Comparison of ENCODE assay signal across 1 cellular context in genomic region chr12:25493682-25494081, GRCh38.
A peak's percentile ranks its signal among the peaks of the same experiment; 100 is the strongest.
TF ChIP-seq lines count a peak whose summit lies in the region.

No MANE protein-coding gene starts in this region.

TF ChIP-seq in K562, 482 proteins besides CTCF, POLR2A, EP300 and RAD21:
- peak; percentile 54; the same call in 1 of the 2 replicates for TF ChIP-seq SPI1 (IDR thresholded peaks at IDR 0.05; ENCODE audit: borderline replicate concordance, low read depth, low read length)
- TF ChIP-seq ARID3A (IDR thresholded peaks at IDR 0.05; ENCODE audit: borderline replicate concordance, low read depth, low read length): no peak
